In the genomic region with DNA sequence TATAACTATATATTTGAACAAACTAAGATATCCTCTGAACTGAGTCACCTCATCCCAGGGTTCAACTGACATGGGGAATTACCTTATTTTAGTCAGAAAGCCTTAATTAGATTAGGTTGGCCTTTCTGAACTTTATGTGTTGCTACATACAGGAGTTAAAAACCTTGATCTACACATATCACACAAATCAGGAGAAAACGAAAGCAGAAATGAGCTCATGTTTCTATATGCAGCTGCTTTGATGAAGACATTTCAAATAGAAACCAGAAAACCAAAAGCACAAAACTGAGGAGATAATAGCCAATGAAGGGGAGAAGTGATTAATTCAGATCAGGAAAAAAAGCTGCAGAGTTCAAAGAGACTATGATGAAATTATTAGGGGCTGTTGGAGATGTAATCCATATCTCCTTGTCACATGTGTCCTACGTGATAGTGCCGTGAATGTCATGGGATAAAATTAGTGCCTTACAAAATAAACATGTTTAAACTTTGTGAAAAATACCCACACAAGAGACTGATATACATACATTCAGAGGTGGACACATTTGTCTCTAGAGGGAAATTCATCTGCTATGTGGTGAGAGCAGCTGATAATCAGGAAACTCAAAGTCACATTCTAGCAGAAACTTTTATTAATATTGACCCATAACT, we compare ENCODE assay signal across 8 cellular contexts.
DNase-seq lines count a peak whose midpoint lies in the region; ATAC-seq, FAIRE-seq and TF ChIP-seq lines count a peak whose summit lies in the region.

No MANE protein-coding gene starts in this region.

- FAIRE-seq in GM19239 (lab: Jason Lieb, UNC) = peak; percentile 98
- FAIRE-seq in kidney (lab: Jason Lieb, UNC) = no peak

- peaks cover 13% of the 10 kb centered on the region for H3K4me1 ChIP-seq in GM23338 (ENCODE audit: insufficient read depth)
- no peaks in the 10 kb centered on the region for H3K4me1 ChIP-seq in kidney (ENCODE audit: control insufficient read depth in 1 of 2, insufficient read depth in 1 of 2, low read depth in 1 of 2, low read length in 2 of 2)

- H3K27ac ChIP-seq in GM23338 (ENCODE audit: low read depth) (no peak overlapping the region), kidney (ENCODE audit: low read depth in 2 of 2, low read length in 2 of 2) (no peak overlapping the region)

- CTCF ChIA-PET in activated CD8-positive, alpha-beta T cell treated with anti-CD3 and anti-CD28 coated beads for 36 hours (lab: Charles Lee) = interaction anchor here (0.8 to 1.6 kb wide), 7 partner anchors 37 to 573 kb away, joined by 3 to 7 read pairs (median 3); no protein-coding TSS in a partner anchor

- no peaks in the 10 kb centered on the region for H3K27me3 Mint-ChIP-seq in activated CD8-positive, alpha-beta T cell treated with anti-CD3 and anti-CD28 coated beads for 36 hours
- no peaks in the 10 kb centered on the region for H3K27me3 Mint-ChIP-seq in GM23338 (ENCODE audit: insufficient read depth, low read depth, poor library complexity)

- POLR2A ChIA-PET in activated CD8-positive, alpha-beta T cell treated with anti-CD3 and anti-CD28 coated beads for 36 hours (lab: Charles Lee) = no interaction called here

- no peaks in the 10 kb centered on the region for H3K27me3 ChIP-seq in GM23338 (ENCODE audit: insufficient read depth)

- H3F3A ChIP-seq in GM23338 (replicated peaks; ENCODE audit: low read depth) = no peaks in the 10 kb centered on the region

- no peaks in the 10 kb centered on the region for H3K79me2 ChIP-seq in GM23338 (replicated peaks; ENCODE audit: insufficient read depth)

- H3K4me2 ChIP-seq in GM23338 = no peak overlapping the region

- no peak for TF ChIP-seq CTCF in GM12864 (IDR thresholded peaks at IDR 0.05; ENCODE audit: low read depth, low read length, missing control alignments)
- no peak for TF ChIP-seq CTCF in activated CD8-positive, alpha-beta T cell treated with anti-CD3 and anti-CD28 coated beads for 36 hours (IDR thresholded peaks at IDR 0.05)
- TF ChIP-seq CTCF in GM23338 (conservative IDR thresholded peaks at IDR 0.05; ENCODE audit: low read depth in 2 of 2) = no peak
- no peak for TF ChIP-seq CTCF in kidney (IDR thresholded peaks at IDR 0.05; ENCODE audit: borderline replicate concordance, extremely low read depth, insufficient read depth)

- no peak overlapping the region for H3K9ac ChIP-seq in kidney (ENCODE audit: low read length in 2 of 2)

- H3K36me3 ChIP-seq in GM23338 (ENCODE audit: insufficient read depth) (no peaks in the 10 kb centered on the region), kidney (ENCODE audit: control insufficient read depth in 1 of 2, insufficient read depth in 2 of 2, low read length in 2 of 2) (no peaks in the 10 kb centered on the region)

- H2AFZ ChIP-seq in GM23338 = no peak overlapping the region

- no peaks in the 10 kb centered on the region for H3K36me3 Mint-ChIP-seq in activated CD8-positive, alpha-beta T cell treated with anti-CD3 and anti-CD28 coated beads for 36 hours (ENCODE audit: low read depth)
- no peaks in the 10 kb centered on the region for H3K36me3 Mint-ChIP-seq in GM23338 (ENCODE audit: low read depth)

- H4K20me1 ChIP-seq in GM23338 (replicated peaks; ENCODE audit: insufficient read depth) = no peaks in the 10 kb centered on the region

- ATAC-seq in HG03159 (IDR thresholded peaks at IDR 0.05; ENCODE audit: unreplicated experiment) (peak; percentile 85), GM23338 (no peak)
- peak; percentile 94 for ATAC-seq in activated CD8-positive, alpha-beta T cell treated with anti-CD3 and anti-CD28 coated beads for 36 hours

- intact Hi-C loops in activated CD8-positive, alpha-beta T cell treated with anti-CD3 and anti-CD28 coated beads for 36 hours (cut with micrococcal nuclease) = no loop called here
- intact Hi-C loops in kidney (cut with DNase I) = no loop called here

- H3K27ac Mint-ChIP-seq in activated CD8-positive, alpha-beta T cell treated with anti-CD3 and anti-CD28 coated beads for 36 hours = no peak overlapping the region
- H3K27ac Mint-ChIP-seq in GM23338 = no peak overlapping the region

- peaks cover 17% of the 10 kb centered on the region for H3K4me1 Mint-ChIP-seq in activated CD8-positive, alpha-beta T cell treated with anti-CD3 and anti-CD28 coated beads for 36 hours (ENCODE audit: low read depth)
- H3K4me1 Mint-ChIP-seq in GM23338 = no peaks in the 10 kb centered on the region

- H3K9me2 ChIP-seq in GM23338 (ENCODE audit: insufficient read depth) = no peaks in the 10 kb centered on the region

- peak; percentile 30 for DNase-seq in GM12864 (ENCODE audit: low read depth)
- DNase-seq in GM19239 (ENCODE audit: insufficient read length, low spot score) = peak; percentile 13
- peak; percentile 24 for DNase-seq in activated CD8-positive, alpha-beta T cell treated with anti-CD3 and anti-CD28 coated beads for 36 hours
- no peak for DNase-seq in GM23338 (ENCODE audit: low spot score)
- no peak for DNase-seq in kidney
- DNase-seq in stimulated activated CD4-positive, alpha-beta T cell treated with anti-CD3 and anti-CD28 coated beads, Interleukin-2, amount 100 ng/mL, for 24 hours = no peak
- DNase-seq in NCI-H774 (lab: John Stamatoyannopoulos, UW) = no peak

- H3K9me3 ChIP-seq in kidney (ENCODE audit: control insufficient read depth in 1 of 2, low read length in 2 of 2) = no peaks in the 10 kb centered on the region

- H3K4me3 ChIP-seq in GM12864 (ENCODE audit: low read depth, low read length) = no peak overlapping the region; the same call in 1 of the 2 replicates
- H3K4me3 ChIP-seq in GM23338 = no peak overlapping the region
- H3K4me3 ChIP-seq in kidney (ENCODE audit: low read length in 2 of 2) = no peak overlapping the region

- H3K9me3 Mint-ChIP-seq in activated CD8-positive, alpha-beta T cell treated with anti-CD3 and anti-CD28 coated beads for 36 hours = no peaks in the 10 kb centered on the region
- no peaks in the 10 kb centered on the region for H3K9me3 Mint-ChIP-seq in GM23338

- H3K4me3 Mint-ChIP-seq in activated CD8-positive, alpha-beta T cell treated with anti-CD3 and anti-CD28 coated beads for 36 hours = no peak overlapping the region
- H3K4me3 Mint-ChIP-seq in GM23338 = no peak overlapping the region

TF ChIP-seq in GM23338, 12 proteins besides CTCF, POLR2A, EP300 and RAD21 (continues in another document):
- TF ChIP-seq, protein P1, sequence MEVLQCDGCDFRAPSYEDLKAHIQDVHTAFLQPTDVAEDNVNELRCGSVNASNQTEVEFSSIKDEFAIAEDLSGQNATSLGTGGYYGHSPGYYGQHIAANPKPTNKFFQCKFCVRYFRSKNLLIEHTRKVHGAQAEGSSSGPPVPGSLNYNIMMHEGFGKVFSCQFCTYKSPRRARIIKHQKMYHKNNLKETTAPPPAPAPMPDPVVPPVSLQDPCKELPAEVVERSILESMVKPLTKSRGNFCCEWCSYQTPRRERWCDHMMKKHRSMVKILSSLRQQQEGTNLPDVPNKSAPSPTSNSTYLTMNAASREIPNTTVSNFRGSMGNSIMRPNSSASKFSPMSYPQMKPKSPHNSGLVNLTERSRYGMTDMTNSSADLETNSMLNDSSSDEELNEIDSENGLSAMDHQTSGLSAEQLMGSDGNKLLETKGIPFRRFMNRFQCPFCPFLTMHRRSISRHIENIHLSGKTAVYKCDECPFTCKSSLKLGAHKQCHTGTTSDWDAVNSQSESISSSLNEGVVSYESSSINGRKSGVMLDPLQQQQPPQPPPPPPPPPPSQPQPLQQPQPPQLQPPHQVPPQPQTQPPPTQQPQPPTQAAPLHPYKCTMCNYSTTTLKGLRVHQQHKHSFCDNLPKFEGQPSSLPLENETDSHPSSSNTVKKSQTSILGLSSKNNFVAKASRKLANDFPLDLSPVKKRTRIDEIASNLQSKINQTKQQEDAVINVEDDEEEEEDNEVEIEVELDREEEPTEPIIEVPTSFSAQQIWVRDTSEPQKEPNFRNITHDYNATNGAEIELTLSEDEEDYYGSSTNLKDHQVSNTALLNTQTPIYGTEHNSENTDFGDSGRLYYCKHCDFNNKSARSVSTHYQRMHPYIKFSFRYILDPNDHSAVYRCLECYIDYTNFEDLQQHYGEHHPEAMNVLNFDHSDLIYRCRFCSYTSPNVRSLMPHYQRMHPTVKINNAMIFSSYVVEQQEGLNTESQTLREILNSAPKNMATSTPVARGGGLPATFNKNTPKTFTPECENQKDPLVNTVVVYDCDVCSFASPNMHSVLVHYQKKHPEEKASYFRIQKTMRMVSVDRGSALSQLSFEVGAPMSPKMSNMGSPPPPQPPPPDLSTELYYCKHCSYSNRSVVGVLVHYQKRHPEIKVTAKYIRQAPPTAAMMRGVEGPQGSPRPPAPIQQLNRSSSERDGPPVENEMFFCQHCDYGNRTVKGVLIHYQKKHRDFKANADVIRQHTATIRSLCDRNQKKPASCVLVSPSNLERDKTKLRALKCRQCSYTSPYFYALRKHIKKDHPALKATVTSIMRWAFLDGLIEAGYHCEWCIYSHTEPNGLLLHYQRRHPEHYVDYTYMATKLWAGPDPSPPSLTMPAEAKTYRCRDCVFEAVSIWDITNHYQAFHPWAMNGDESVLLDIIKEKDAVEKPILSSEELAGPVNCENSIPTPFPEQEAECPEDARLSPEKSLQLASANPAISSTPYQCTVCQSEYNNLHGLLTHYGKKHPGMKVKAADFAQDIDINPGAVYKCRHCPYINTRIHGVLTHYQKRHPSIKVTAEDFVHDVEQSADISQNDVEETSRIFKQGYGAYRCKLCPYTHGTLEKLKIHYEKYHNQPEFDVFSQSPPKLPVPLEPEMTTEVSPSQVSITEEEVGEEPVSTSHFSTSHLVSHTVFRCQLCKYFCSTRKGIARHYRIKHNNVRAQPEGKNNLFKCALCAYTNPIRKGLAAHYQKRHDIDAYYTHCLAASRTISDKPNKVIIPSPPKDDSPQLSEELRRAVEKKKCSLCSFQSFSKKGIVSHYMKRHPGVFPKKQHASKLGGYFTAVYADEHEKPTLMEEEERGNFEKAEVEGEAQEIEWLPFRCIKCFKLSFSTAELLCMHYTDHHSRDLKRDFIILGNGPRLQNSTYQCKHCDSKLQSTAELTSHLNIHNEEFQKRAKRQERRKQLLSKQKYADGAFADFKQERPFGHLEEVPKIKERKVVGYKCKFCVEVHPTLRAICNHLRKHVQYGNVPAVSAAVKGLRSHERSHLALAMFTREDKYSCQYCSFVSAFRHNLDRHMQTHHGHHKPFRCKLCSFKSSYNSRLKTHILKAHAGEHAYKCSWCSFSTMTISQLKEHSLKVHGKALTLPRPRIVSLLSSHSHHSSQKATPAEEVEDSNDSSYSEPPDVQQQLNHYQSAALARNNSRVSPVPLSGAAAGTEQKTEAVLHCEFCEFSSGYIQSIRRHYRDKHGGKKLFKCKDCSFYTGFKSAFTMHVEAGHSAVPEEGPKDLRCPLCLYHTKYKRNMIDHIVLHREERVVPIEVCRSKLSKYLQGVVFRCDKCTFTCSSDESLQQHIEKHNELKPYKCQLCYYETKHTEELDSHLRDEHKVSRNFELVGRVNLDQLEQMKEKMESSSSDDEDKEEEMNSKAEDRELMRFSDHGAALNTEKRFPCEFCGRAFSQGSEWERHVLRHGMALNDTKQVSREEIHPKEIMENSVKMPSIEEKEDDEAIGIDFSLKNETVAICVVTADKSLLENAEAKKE (CRISPR knock-in tag; IDR thresholded peaks at IDR 0.05) = no peak

Comparison
In these comparisons a context has a peak if more than half of its experiments do, and no peak if none do; other contexts are left out.
1. DNase-seq: peak in GM12864 (single experiment), GM19239 (single experiment) and activated CD8-positive, alpha-beta T cell treated with anti-CD3 and anti-CD28 coated beads for 36 hours (single experiment); none in GM23338 (single experiment), kidney (single experiment), stimulated activated CD4-positive, alpha-beta T cell treated with anti-CD3 and anti-CD28 coated beads, Interleukin-2, amount 100 ng/mL, for 24 hours (0 of 2) and NCI-H774 (single experiment).